ENCODE assay signal across 32 cellular contexts in the genomic region with DNA sequence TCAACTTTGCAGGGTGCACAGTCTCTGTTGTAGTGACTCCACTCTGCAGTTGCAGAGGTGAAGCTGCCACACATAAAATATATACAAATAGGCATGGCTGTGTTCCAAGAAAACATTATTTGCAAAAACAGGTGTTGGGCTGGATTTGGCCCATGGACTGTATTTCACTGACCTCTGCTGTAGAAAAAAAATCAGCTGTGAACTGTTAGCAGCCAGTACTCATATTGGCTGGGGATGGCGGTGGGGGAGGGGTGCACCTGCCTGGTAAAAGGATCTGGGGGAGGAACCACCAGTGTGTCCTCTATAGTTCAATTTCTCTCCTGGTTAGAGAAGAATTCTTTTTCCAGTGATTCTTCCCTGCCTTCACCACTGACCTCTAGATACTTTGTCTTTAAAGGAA. TPM values are rescaled to one million over a fixed set of nuclear protein-coding genes. Genes with fewer than 3 reads are reported as not detected.
DNase-seq lines count a peak whose midpoint lies in the region; ATAC-seq and TF ChIP-seq lines count a peak whose summit lies in the region.
"Had no signal": no experiment of that assay in that cellular context is flagged by ENCODE, and none has a peak within 500 bp of the region (broad histone marks: within the 10 kb centered on the region; RNA-seq: fewer than 3 reads in every experiment).

No MANE protein-coding gene starts in this region.

- DNase-seq in GM23338 (ENCODE audit: low spot score), result peak; percentile 38
- peak; percentile 39 for DNase-seq in NCI-H1092 (lab: John Stamatoyannopoulos, UW)
- peak; percentile 46 for DNase-seq in NCI-H526 treated with DMSO at 0.1 percent for 48 hours (lab: John Stamatoyannopoulos, UW)
- peak; percentile 30 for DNase-seq in glutamatergic neuron
- DNase-seq: activated CD4-positive, alpha-beta T cell treated with anti-CD3 and anti-CD28 coated beads, Interleukin-2, amount 50 U/mL, for 4 hours; activated CD4-positive, CD25-positive, alpha-beta regulatory T cell; activated CD8-positive, alpha-beta memory T cell treated with anti-CD3 and anti-CD28 coated beads, Interleukin-2, amount 10 ng/mL, durations not matched to agents 7 days and 5 days; activated T-cell treated with anti-CD3 and anti-CD28 coated beads, Interleukin-2, amount 50 U/mL, for 4 hours; colonic mucosa; DMS53; effector CD4-positive, alpha-beta T cell; gastrocnemius medialis; GDM1; NCI-H1048; NCI-H2171 treated with DMSO at 0.1 percent for 48 hours; OCI-M1; SK-N-SH; stimulated activated CD4-positive, alpha-beta T cell treated with anti-CD3 and anti-CD28 coated beads, Interleukin-15, amount 100 ng/mL, for 24 hours; stimulated activated CD4-positive, alpha-beta T cell treated with anti-CD3 and anti-CD28 coated beads, Interleukin-4, amount 100 ng/mL, for 4 hours had no signal

- H3K27me3 Mint-ChIP-seq in GM23338 (ENCODE audit: insufficient read depth, low read depth, poor library complexity) (peaks cover 3% of the 10 kb centered on the region), glutamatergic neuron (ENCODE audit: unreplicated experiment) (no peaks in the 10 kb centered on the region)
- H3K27me3 Mint-ChIP-seq: activated CD8-positive, alpha-beta memory T cell treated with anti-CD3 and anti-CD28 coated beads, Interleukin-2, amount 10 ng/mL, durations not matched to agents 7 days and 5 days had no signal

- peak overlapping the region; percentile 64; the same call in 1 of the 2 replicates for H3K4me2 ChIP-seq in GM23338
- H3K4me2 ChIP-seq: hepatocyte, SK-N-SH had no signal

- H3K4me1 Mint-ChIP-seq in GM23338, result peaks cover 30% of the 10 kb centered on the region
- peaks cover 25% of the 10 kb centered on the region for H3K4me1 Mint-ChIP-seq in glutamatergic neuron (ENCODE audit: low read depth, unreplicated experiment)
- H3K4me1 Mint-ChIP-seq: activated CD8-positive, alpha-beta memory T cell treated with anti-CD3 and anti-CD28 coated beads, Interleukin-2, amount 10 ng/mL, durations not matched to agents 7 days and 5 days; IgD-negative memory B cell had no signal

- peaks cover 9% of the 10 kb centered on the region for H3K9me2 ChIP-seq in GM23338 (ENCODE audit: insufficient read depth)
- H3K9me2 ChIP-seq: SK-N-SH had no signal

- no peaks in the 10 kb centered on the region for H3K27me3 ChIP-seq in GM23338 (ENCODE audit: insufficient read depth)
- H3K27me3 ChIP-seq: colonic mucosa, gastrocnemius medialis, hepatocyte, tibial nerve had no signal

- H3K36me3 ChIP-seq in GM23338 (ENCODE audit: insufficient read depth), result no peaks in the 10 kb centered on the region
- H3K36me3 ChIP-seq: colonic mucosa, gastrocnemius medialis, tibial nerve had no signal

- H3K9me3 Mint-ChIP-seq in GM23338 (peaks cover 4% of the 10 kb centered on the region; the same call in 1 of the 3 replicates), glutamatergic neuron (ENCODE audit: unreplicated experiment) (no peaks in the 10 kb centered on the region)
- H3K9me3 Mint-ChIP-seq: nephron had no signal

- peaks cover 69% of the 10 kb centered on the region for H3K79me2 ChIP-seq in GM23338 (replicated peaks; ENCODE audit: insufficient read depth)
- H3K79me2 ChIP-seq: hepatocyte had no signal

- peaks cover 20% of the 10 kb centered on the region for H3K4me1 ChIP-seq in GM23338 (ENCODE audit: insufficient read depth)
- H3K4me1 ChIP-seq: colonic mucosa, gastrocnemius medialis, tibial nerve had no signal

- H3K4me3 ChIP-seq in GM23338, result 0 out of 2 replicates have a peak overlapping the region, but pooled peaks have one; percentile 3
- H3K4me3 ChIP-seq: colonic mucosa, gastrocnemius medialis, hepatocyte, tibial nerve had no signal

- H3K27ac ChIP-seq in GM23338 (ENCODE audit: low read depth), result no peak overlapping the region
- H3K27ac ChIP-seq: colonic mucosa, gastrocnemius medialis, hepatocyte, tibial nerve had no signal

- peaks cover 13% of the 10 kb centered on the region; the same call in 1 of the 2 replicates for H4K20me1 ChIP-seq in GM23338 (replicated peaks; ENCODE audit: insufficient read depth)

- H3K27ac Mint-ChIP-seq in GM23338 (no peak overlapping the region), glutamatergic neuron (ENCODE audit: unreplicated experiment) (peak overlapping the region; percentile 15)
- H3K27ac Mint-ChIP-seq: activated CD8-positive, alpha-beta memory T cell treated with anti-CD3 and anti-CD28 coated beads, Interleukin-2, amount 10 ng/mL, durations not matched to agents 7 days and 5 days; IgD-negative memory B cell; nephron; T-helper 1 cell treated with Interleukin-12 subunit alpha and Interleukin-12 subunit beta and Interleukin-4 antibody, amounts not matched to agents 30 μg/mL and 1 μg/mL, for 36 hours had no signal

- peak; percentile 40 for ATAC-seq in GM23338
- ATAC-seq in HG03159 (IDR thresholded peaks at IDR 0.05; ENCODE audit: unreplicated experiment), result no peak
- ATAC-seq in GM21717 (IDR thresholded peaks at IDR 0.05; ENCODE audit: unreplicated experiment), result no peak
- ATAC-seq in GM18870 (IDR thresholded peaks at IDR 0.05; ENCODE audit: unreplicated experiment), result no peak
- ATAC-seq: activated CD8-positive, alpha-beta memory T cell treated with anti-CD3 and anti-CD28 coated beads, Interleukin-2, amount 10 ng/mL, durations not matched to agents 7 days and 5 days; activated T-cell treated with anti-CD3 and anti-CD28 coated beads, Interleukin-2, amount 50 U/mL, for 4 hours; gastrocnemius medialis had no signal

- no peak overlapping the region for H2AFZ ChIP-seq in GM23338
- H2AFZ ChIP-seq: hepatocyte had no signal

- TF ChIP-seq CTCF in GM23338 (conservative IDR thresholded peaks at IDR 0.05; ENCODE audit: low read depth in 2 of 2) (no peak), glutamatergic neuron (IDR thresholded peaks at IDR 0.05; ENCODE audit: partially characterized antibody, unreplicated experiment) (no peak)

- no peaks in the 10 kb centered on the region for H3F3A ChIP-seq in GM23338 (replicated peaks; ENCODE audit: low read depth)

- H3K36me3 Mint-ChIP-seq in GM23338 (ENCODE audit: low read depth) (peaks cover 6% of the 10 kb centered on the region; the same call in 2 of the 3 replicates), glutamatergic neuron (ENCODE audit: unreplicated experiment) (no peaks in the 10 kb centered on the region)
- H3K36me3 Mint-ChIP-seq: activated CD8-positive, alpha-beta memory T cell treated with anti-CD3 and anti-CD28 coated beads, Interleukin-2, amount 10 ng/mL, durations not matched to agents 7 days and 5 days; IgD-negative memory B cell had no signal

- H3K4me3 Mint-ChIP-seq in GM23338 (no peak overlapping the region), glutamatergic neuron (ENCODE audit: unreplicated experiment) (no peak overlapping the region)
- H3K4me3 Mint-ChIP-seq: activated CD8-positive, alpha-beta memory T cell treated with anti-CD3 and anti-CD28 coated beads, Interleukin-2, amount 10 ng/mL, durations not matched to agents 7 days and 5 days; activated T-cell treated with anti-CD3 and anti-CD28 coated beads, Interleukin-2, amount 50 U/mL, for 4 hours; IgD-negative memory B cell; nephron; T-helper 1 cell treated with Interleukin-12 subunit alpha and Interleukin-12 subunit beta and Interleukin-4 antibody, amounts not matched to agents 30 μg/mL and 1 μg/mL, for 36 hours had no signal

TF ChIP-seq in GM23338, 12 proteins besides CTCF, POLR2A, EP300 and RAD21 (continues in another document):
- TF ChIP-seq EZH2 (IDR thresholded peaks at IDR 0.05; ENCODE audit: low read depth, unreplicated experiment), result no peak
- no peak for TF ChIP-seq JUNB (IDR thresholded peaks at IDR 0.05; ENCODE audit: unreplicated experiment)
- TF ChIP-seq NANOG (IDR thresholded peaks at IDR 0.05; ENCODE audit: borderline replicate concordance), result no peak
- no peak for TF ChIP-seq ZNF331 (CRISPR knock-in tag; IDR thresholded peaks at IDR 0.05; ENCODE audit: low read depth)

RNA-seq across cellular contexts. Expression of a gene that starts 50.0 kb away (rescaled TPM):
- total RNA-seq in GM23338 (2014; rRNA removed; shearing (Covaris generic)), result 40.4 and 45.6 TPM in 2 replicates
- 7.5 and 10.4 TPM in 2 replicates for polyA plus RNA-seq in GM23338 (2016; fragmentation: Nextera tagmentation; extraction: Ambion mirVana)
- 96.6 TPM for total RNA-seq in glutamatergic neuron (ENCODE audit: unreplicated experiment)
- total RNA-seq: fibroblast of lung, gastrocnemius medialis, lung microvascular endothelial cell, pulmonary artery endothelial cell had no signal
- polyA plus RNA-seq: AG04450, BJ, fibroblast of lung, IgD-negative memory B cell had no signal
